Comparison of ENCODE assay signal across 9 cellular contexts in genomic region chr22:50532353-50532700, GRCh38. TPM values are rescaled to one million over a fixed set of nuclear protein-coding genes. Genes with fewer than 3 reads are reported as not detected.
DNase-seq lines count a peak whose midpoint lies in the region; ATAC-seq, FAIRE-seq and TF ChIP-seq lines count a peak whose summit lies in the region.
"Had no signal": no experiment of that assay in that cellular context is flagged by ENCODE, and none has a peak within 500 bp of the region (broad histone marks: within the 10 kb centered on the region; RNA-seq: fewer than 3 reads in every experiment).

No MANE protein-coding gene starts in this region.

- no peaks in the 10 kb centered on the region for H3K9me1 ChIP-seq in keratinocyte (ENCODE audit: control insufficient read depth, extremely low read depth, insufficient read depth, low read length)

- H3K9me3 ChIP-seq in keratinocyte (ENCODE audit: control insufficient read depth, low read depth, low read length): no peaks in the 10 kb centered on the region

- peak overlapping the region; percentile 40 for H3K27ac ChIP-seq in keratinocyte (ENCODE audit: control insufficient read depth, insufficient read depth, low read length)
- peak overlapping the region; percentile 78 for H3K27ac ChIP-seq in substantia nigra (ENCODE audit: low read depth, low read length, poor library complexity, severe bottlenecking)

- no peak for FAIRE-seq in keratinocyte (lab: Jason Lieb, UNC)

- H3K4me2 ChIP-seq in keratinocyte (ENCODE audit: control insufficient read depth, extremely low read depth, insufficient read depth, low read depth, low read length): peak overlapping the region; percentile 85

- no peak for TF ChIP-seq CTCF in keratinocyte (optimal IDR thresholded peaks at IDR 0.05 in 1 of 3, IDR thresholded peaks at IDR 0.05 in 1 of 3, conservative IDR thresholded peaks at IDR 0.05 in 1 of 3; ENCODE audit: extremely low read depth in 1 of 3, insufficient read depth in 2 of 3, low read length in 3 of 3)

- H3K9me3 Mint-ChIP-seq in T-helper 1 cell treated with Interleukin-12 subunit alpha and Interleukin-12 subunit beta and Interleukin-4 antibody, amounts not matched to agents 30 μg/mL and 1 μg/mL, for 36 hours: no peaks in the 10 kb centered on the region
- no peaks in the 10 kb centered on the region for H3K9me3 Mint-ChIP-seq in activated naive CD8-positive, alpha-beta T cell treated with anti-CD3 and anti-CD28 coated beads, Interleukin-2, amount 50 U/mL, for 24 hours

- peaks cover 0 to 2% of the 10 kb centered on the region in 2 experiments for H3K36me3 ChIP-seq in keratinocyte (ENCODE audit: control insufficient read depth in 2 of 2, extremely low read depth in 1 of 2, insufficient read depth in 2 of 2, low read length in 2 of 2)

- no peaks in the 10 kb centered on the region for H4K20me1 ChIP-seq in keratinocyte (ENCODE audit: control insufficient read depth, extremely low read depth, insufficient read depth, low read length)

- in situ Hi-C loops in G401 (cut with HindIII; ENCODE audit: low sequenced_read_pairs): no loop called here

- H3K4me3 Mint-ChIP-seq in T-helper 1 cell treated with Interleukin-12 subunit alpha and Interleukin-12 subunit beta and Interleukin-4 antibody, amounts not matched to agents 30 μg/mL and 1 μg/mL, for 36 hours: peak overlapping the region; percentile 82
- peak overlapping the region; percentile 88 for H3K4me3 Mint-ChIP-seq in activated naive CD8-positive, alpha-beta T cell treated with anti-CD3 and anti-CD28 coated beads, Interleukin-2, amount 50 U/mL, for 24 hours

- dilution Hi-C loops in keratinocyte (cut with MboI; ENCODE audit: extremely low pct_ligation_motif_present, low sequenced_read_pairs): no loop called here

- peak overlapping the region; percentile 91 for H3K27ac Mint-ChIP-seq in T-helper 1 cell treated with Interleukin-12 subunit alpha and Interleukin-12 subunit beta and Interleukin-4 antibody, amounts not matched to agents 30 μg/mL and 1 μg/mL, for 36 hours
- peak overlapping the region; percentile 78 for H3K27ac Mint-ChIP-seq in activated naive CD8-positive, alpha-beta T cell treated with anti-CD3 and anti-CD28 coated beads, Interleukin-2, amount 50 U/mL, for 24 hours

- peak overlapping the region; percentile 90 for H3K9ac ChIP-seq in keratinocyte (ENCODE audit: control insufficient read depth, extremely low read depth, insufficient read depth, low read length)

- H2AFZ ChIP-seq in keratinocyte (ENCODE audit: control insufficient read depth, low read length): peak overlapping the region; percentile 12

- DNase-seq in T-helper 1 cell: no peak
- DNase-seq in activated naive CD8-positive, alpha-beta T cell treated with anti-CD3 and anti-CD28 coated beads, Interleukin-2, amount 50 U/mL, for 24 hours: no peak
- DNase-seq in keratinocyte (ENCODE audit: low read depth, low spot score): no peak
- peak in 2 of 49 donors; percentile 19 to 41 for DNase-seq in substantia nigra (lab: John Stamatoyannopoulos, UW)
- no peak for DNase-seq in G401 (ENCODE audit: low spot score)
- no peak for DNase-seq in DMS 273 treated with DMSO at 0.1 percent for 48 hours (lab: John Stamatoyannopoulos, UW)

- no peaks in the 10 kb centered on the region for H3K79me2 ChIP-seq in keratinocyte (ENCODE audit: control insufficient read depth, insufficient read depth, low read length)

- H3K4me3 ChIP-seq in keratinocyte (ENCODE audit: control insufficient read depth in 2 of 3, extremely low read depth in 1 of 3, insufficient read depth in 2 of 3, low read depth in 1 of 3, low read length in 3 of 3): peak overlapping the region; percentile 50 to 79 (median 58)

- H3K27me3 Mint-ChIP-seq in T-helper 1 cell treated with Interleukin-12 subunit alpha and Interleukin-12 subunit beta and Interleukin-4 antibody, amounts not matched to agents 30 μg/mL and 1 μg/mL, for 36 hours (ENCODE audit: low read depth): no peaks in the 10 kb centered on the region
- H3K27me3 Mint-ChIP-seq in activated naive CD8-positive, alpha-beta T cell treated with anti-CD3 and anti-CD28 coated beads, Interleukin-2, amount 50 U/mL, for 24 hours: no peaks in the 10 kb centered on the region

- H3K36me3 Mint-ChIP-seq in T-helper 1 cell treated with Interleukin-12 subunit alpha and Interleukin-12 subunit beta and Interleukin-4 antibody, amounts not matched to agents 30 μg/mL and 1 μg/mL, for 36 hours (ENCODE audit: low read depth): peaks cover 17% of the 10 kb centered on the region
- H3K36me3 Mint-ChIP-seq in activated naive CD8-positive, alpha-beta T cell treated with anti-CD3 and anti-CD28 coated beads, Interleukin-2, amount 50 U/mL, for 24 hours (ENCODE audit: low read depth): peaks cover 5% of the 10 kb centered on the region

- peaks cover 5% of the 10 kb centered on the region for H3K4me1 ChIP-seq in keratinocyte (ENCODE audit: control insufficient read depth, extremely low read depth, insufficient read depth, low read length)

- no peak for ATAC-seq in activated naive CD8-positive, alpha-beta T cell treated with anti-CD3 and anti-CD28 coated beads, Interleukin-2, amount 50 U/mL, for 24 hours
- no peak for ATAC-seq in GM21723 (IDR thresholded peaks at IDR 0.05; ENCODE audit: unreplicated experiment)

- H3K4me1 Mint-ChIP-seq in T-helper 1 cell treated with Interleukin-12 subunit alpha and Interleukin-12 subunit beta and Interleukin-4 antibody, amounts not matched to agents 30 μg/mL and 1 μg/mL, for 36 hours (ENCODE audit: low read depth): peaks cover 40% of the 10 kb centered on the region
- H3K4me1 Mint-ChIP-seq in activated naive CD8-positive, alpha-beta T cell treated with anti-CD3 and anti-CD28 coated beads, Interleukin-2, amount 50 U/mL, for 24 hours: peaks cover 44% of the 10 kb centered on the region

- H3K27me3 ChIP-seq in keratinocyte (ENCODE audit: control insufficient read depth, extremely low read depth, insufficient read depth, low read length): peaks cover 11% of the 10 kb centered on the region

RNA-seq across cellular contexts. Expression of gene TYMP, which starts 2.5 kb away (rescaled TPM):
- polyA plus RNA-seq in keratinocyte: 25.5 to 121 TPM (median 40.3 TPM) in 3 replicates
- 14.1 TPM for polyA plus RNA-seq in keratinocyte (2011; ENCODE audit: low read depth)
- polyA plus RNA-seq in keratinocyte (2011; cell fraction: cytosol; rRNA removed): 16.7 and 59.2 TPM in 2 replicates
- polyA plus RNA-seq in keratinocyte (2011; cell fraction: nucleus; rRNA removed): 85.4 and 113 TPM in 2 replicates
- polyA plus RNA-seq in keratinocyte (2012; ENCODE audit: low replicate concordance): 30.9 and 50.7 TPM in 2 replicates
- 18.9 to 60.1 TPM (median 23.8 TPM) in 3 replicates for polyA minus RNA-seq in keratinocyte
- polyA minus RNA-seq in keratinocyte (2011; cell fraction: cytosol; rRNA and poly(A)+ RNA removed): 106 TPM
- 59.4 and 61.2 TPM in 2 replicates for polyA minus RNA-seq in keratinocyte (2011; cell fraction: nucleus; rRNA and poly(A)+ RNA removed)
- total RNA-seq in G401 (2014; rRNA removed; shearing (Covaris generic)): 3.1 and 4.4 TPM in 2 replicates

RNA-seq across cellular contexts. Expression of gene SCO2, which starts 6.9 kb away (rescaled TPM):
- polyA plus RNA-seq in keratinocyte: 1.9 to 4.3 TPM (median 2.4 TPM) in 3 replicates
- polyA plus RNA-seq in keratinocyte (2011; ENCODE audit: low read depth): not detected
- polyA plus RNA-seq in keratinocyte (2011; cell fraction: cytosol; rRNA removed): 2.5 and 2.6 TPM in 2 replicates
- 3.5 and 7.0 TPM in 2 replicates for polyA plus RNA-seq in keratinocyte (2011; cell fraction: nucleus; rRNA removed)
- 2.2 and 5.1 TPM in 2 replicates for polyA plus RNA-seq in keratinocyte (2012; ENCODE audit: low replicate concordance)
- polyA minus RNA-seq in keratinocyte: 1.4 to 2.1 TPM (median 1.5 TPM) in 3 replicates
- 9.8 TPM for polyA minus RNA-seq in keratinocyte (2011; cell fraction: cytosol; rRNA and poly(A)+ RNA removed)
- 1.3 and 1.9 TPM in 2 replicates for polyA minus RNA-seq in keratinocyte (2011; cell fraction: nucleus; rRNA and poly(A)+ RNA removed)
- total RNA-seq in G401 (2014; rRNA removed; shearing (Covaris generic)): 4.9 and 6.8 TPM in 2 replicates

RNA-seq across cellular contexts. Expression of gene KLHDC7B, which starts 13.4 kb away (rescaled TPM):
- polyA plus RNA-seq in keratinocyte: 0.01 to 0.08 TPM in 2 of 3 replicates, not detected in the other
- not detected for polyA plus RNA-seq in keratinocyte (2011; ENCODE audit: low read depth)
- polyA plus RNA-seq in keratinocyte (2011; cell fraction: cytosol; rRNA removed): 0.01 and 0.06 TPM in 2 replicates
- polyA plus RNA-seq in keratinocyte (2011; cell fraction: nucleus; rRNA removed): 0.19 and 0.45 TPM in 2 replicates
- polyA plus RNA-seq in keratinocyte (2012; ENCODE audit: low replicate concordance): 0.02 and 0.85 TPM in 2 replicates
- 0.07 to 0.10 TPM in 2 of 3 replicates, not detected in the other for polyA minus RNA-seq in keratinocyte
- polyA minus RNA-seq in keratinocyte (2011; cell fraction: cytosol; rRNA and poly(A)+ RNA removed): not detected
- polyA minus RNA-seq in keratinocyte (2011; cell fraction: nucleus; rRNA and poly(A)+ RNA removed): 0.16 and 0.32 TPM in 2 replicates
- total RNA-seq in G401 (2014; rRNA removed; shearing (Covaris generic)): not detected in 2 replicates
- total RNA-seq: RPMI7951 had no signal

RNA-seq across cellular contexts. Expression of gene NCAPH2, which starts 24.3 kb away (rescaled TPM):
- polyA plus RNA-seq in keratinocyte: 11.0 to 16.4 TPM (median 11.4 TPM) in 3 replicates
- 7.2 TPM for polyA plus RNA-seq in keratinocyte (2011; ENCODE audit: low read depth)
- polyA plus RNA-seq in keratinocyte (2011; cell fraction: cytosol; rRNA removed): 7.3 and 9.1 TPM in 2 replicates
- 18.5 and 20.4 TPM in 2 replicates for polyA plus RNA-seq in keratinocyte (2011; cell fraction: nucleus; rRNA removed)
- polyA plus RNA-seq in keratinocyte (2012; ENCODE audit: low replicate concordance): 11.4 and 22.5 TPM in 2 replicates
- 12.1 to 31.3 TPM (median 15.6 TPM) in 3 replicates for polyA minus RNA-seq in keratinocyte
- polyA minus RNA-seq in keratinocyte (2011; cell fraction: cytosol; rRNA and poly(A)+ RNA removed): 25.3 TPM
- polyA minus RNA-seq in keratinocyte (2011; cell fraction: nucleus; rRNA and poly(A)+ RNA removed): 7.0 and 7.7 TPM in 2 replicates
- total RNA-seq in G401 (2014; rRNA removed; shearing (Covaris generic)): 80.3 and 81.2 TPM in 2 replicates

RNA-seq across cellular contexts. Expression of gene LMF2, which starts 24.8 kb away (rescaled TPM):
- polyA plus RNA-seq in keratinocyte: 13.2 to 29.4 TPM (median 22.0 TPM) in 3 replicates
- 3.1 TPM for polyA plus RNA-seq in keratinocyte (2011; ENCODE audit: low read depth)
- polyA plus RNA-seq in keratinocyte (2011; cell fraction: cytosol; rRNA removed): 6.5 and 18.4 TPM in 2 replicates
- polyA plus RNA-seq in keratinocyte (2011; cell fraction: nucleus; rRNA removed): 104 and 135 TPM in 2 replicates
- polyA plus RNA-seq in keratinocyte (2012; ENCODE audit: low replicate concordance): 13.9 and 37.9 TPM in 2 replicates
- 23.4 to 35.9 TPM (median 23.7 TPM) in 3 replicates for polyA minus RNA-seq in keratinocyte
- 63.7 TPM for polyA minus RNA-seq in keratinocyte (2011; cell fraction: cytosol; rRNA and poly(A)+ RNA removed)
- 60.1 and 63.4 TPM in 2 replicates for polyA minus RNA-seq in keratinocyte (2011; cell fraction: nucleus; rRNA and poly(A)+ RNA removed)
- 40.6 and 45.7 TPM in 2 replicates for total RNA-seq in G401 (2014; rRNA removed; shearing (Covaris generic))
